1 cellular context compared by ENCODE assay signal in the genomic region with DNA sequence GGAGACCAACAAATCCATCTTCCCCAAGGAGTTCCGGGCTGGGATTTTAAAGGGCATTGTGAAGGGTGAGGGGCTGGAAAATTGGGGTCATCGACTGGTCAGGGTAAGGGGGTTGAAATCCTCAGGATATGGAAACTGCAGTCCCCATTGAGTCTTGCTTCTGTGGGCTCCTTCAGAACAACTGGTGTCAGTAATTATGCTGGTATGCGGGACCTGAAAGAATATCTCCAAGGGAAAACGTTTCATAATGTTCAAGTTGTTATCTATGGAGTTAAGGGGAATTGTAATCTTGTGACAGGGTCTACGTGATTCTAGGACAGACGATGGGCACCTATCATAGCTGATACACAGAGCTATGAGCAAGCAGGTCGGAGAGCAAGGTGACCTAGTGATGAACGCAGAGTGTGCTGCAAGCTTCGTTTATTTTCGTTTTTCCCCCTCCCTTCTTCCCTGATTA.
TF ChIP-seq lines count a peak whose summit lies in the region.

No MANE protein-coding gene starts in this region.

TF ChIP-seq in K562, 482 proteins besides CTCF, POLR2A, EP300 and RAD21:
- TF ChIP-seq LEF1 (IDR thresholded peaks at IDR 0.05) = 0 out of 2 replicates have a peak, but pooled peaks have one; percentile 30
- TF ChIP-seq CSDE1 (IDR thresholded peaks at IDR 0.05) = no peak
- TF ChIP-seq TEAD1 (CRISPR knock-in tag; IDR thresholded peaks at IDR 0.05) = 0 out of 4 replicates have a peak, but pooled peaks of 1 of the 2 experiments have one; percentile 39
- TF ChIP-seq ARID2 (IDR thresholded peaks at IDR 0.05) = 0 out of 2 replicates have a peak, but pooled peaks have one; percentile 19
- TF ChIP-seq, protein P1, sequence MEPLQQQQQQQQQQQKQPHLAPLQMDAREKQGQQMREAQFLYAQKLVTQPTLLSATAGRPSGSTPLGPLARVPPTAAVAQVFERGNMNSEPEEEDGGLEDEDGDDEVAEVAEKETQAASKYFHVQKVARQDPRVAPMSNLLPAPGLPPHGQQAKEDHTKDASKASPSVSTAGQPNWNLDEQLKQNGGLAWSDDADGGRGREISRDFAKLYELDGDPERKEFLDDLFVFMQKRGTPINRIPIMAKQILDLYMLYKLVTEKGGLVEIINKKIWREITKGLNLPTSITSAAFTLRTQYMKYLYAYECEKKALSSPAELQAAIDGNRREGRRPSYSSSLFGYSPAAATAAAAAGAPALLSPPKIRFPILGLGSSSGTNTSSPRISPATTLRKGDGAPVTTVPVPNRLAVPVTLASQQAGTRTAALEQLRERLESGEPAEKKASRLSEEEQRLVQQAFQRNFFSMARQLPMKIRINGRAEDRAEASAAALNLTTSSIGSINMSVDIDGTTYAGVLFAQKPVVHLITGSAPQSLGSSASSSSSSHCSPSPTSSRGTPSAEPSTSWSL (CRISPR knock-in tag; IDR thresholded peaks at IDR 0.05; ENCODE audit: borderline replicate concordance) = 0 out of 2 replicates have a peak, but pooled peaks have one; percentile 42
- no peak for TF ChIP-seq NFE2L1 (tag; IDR thresholded peaks at IDR 0.05; ENCODE audit: borderline replicate concordance, low read depth)
- TF ChIP-seq SP1 (CRISPR knock-in tag; IDR thresholded peaks at IDR 0.05) = no peak
- no peak for TF ChIP-seq PML (IDR thresholded peaks at IDR 0.05; ENCODE audit: low read length)
- TF ChIP-seq NFATC3 (IDR thresholded peaks at IDR 0.05) = 0 out of 2 replicates have a peak, but pooled peaks have one; percentile 53
- TF ChIP-seq, protein P2, sequence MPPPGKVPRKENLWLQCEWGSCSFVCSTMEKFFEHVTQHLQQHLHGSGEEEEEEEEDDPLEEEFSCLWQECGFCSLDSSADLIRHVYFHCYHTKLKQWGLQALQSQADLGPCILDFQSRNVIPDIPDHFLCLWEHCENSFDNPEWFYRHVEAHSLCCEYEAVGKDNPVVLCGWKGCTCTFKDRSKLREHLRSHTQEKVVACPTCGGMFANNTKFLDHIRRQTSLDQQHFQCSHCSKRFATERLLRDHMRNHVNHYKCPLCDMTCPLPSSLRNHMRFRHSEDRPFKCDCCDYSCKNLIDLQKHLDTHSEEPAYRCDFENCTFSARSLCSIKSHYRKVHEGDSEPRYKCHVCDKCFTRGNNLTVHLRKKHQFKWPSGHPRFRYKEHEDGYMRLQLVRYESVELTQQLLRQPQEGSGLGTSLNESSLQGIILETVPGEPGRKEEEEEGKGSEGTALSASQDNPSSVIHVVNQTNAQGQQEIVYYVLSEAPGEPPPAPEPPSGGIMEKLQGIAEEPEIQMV (tag; conservative IDR thresholded peaks at IDR 0.05; ENCODE audit: low read depth) = no peak
- TF ChIP-seq FOXM1 (IDR thresholded peaks at IDR 0.05; ENCODE audit: low read depth) = no peak
- 0 out of 2 replicates have a peak, but pooled peaks have one; percentile 1 for TF ChIP-seq FOXM1 (CRISPR knock-in tag; IDR thresholded peaks at IDR 0.05; ENCODE audit: low read depth)
- TF ChIP-seq, protein P3, sequence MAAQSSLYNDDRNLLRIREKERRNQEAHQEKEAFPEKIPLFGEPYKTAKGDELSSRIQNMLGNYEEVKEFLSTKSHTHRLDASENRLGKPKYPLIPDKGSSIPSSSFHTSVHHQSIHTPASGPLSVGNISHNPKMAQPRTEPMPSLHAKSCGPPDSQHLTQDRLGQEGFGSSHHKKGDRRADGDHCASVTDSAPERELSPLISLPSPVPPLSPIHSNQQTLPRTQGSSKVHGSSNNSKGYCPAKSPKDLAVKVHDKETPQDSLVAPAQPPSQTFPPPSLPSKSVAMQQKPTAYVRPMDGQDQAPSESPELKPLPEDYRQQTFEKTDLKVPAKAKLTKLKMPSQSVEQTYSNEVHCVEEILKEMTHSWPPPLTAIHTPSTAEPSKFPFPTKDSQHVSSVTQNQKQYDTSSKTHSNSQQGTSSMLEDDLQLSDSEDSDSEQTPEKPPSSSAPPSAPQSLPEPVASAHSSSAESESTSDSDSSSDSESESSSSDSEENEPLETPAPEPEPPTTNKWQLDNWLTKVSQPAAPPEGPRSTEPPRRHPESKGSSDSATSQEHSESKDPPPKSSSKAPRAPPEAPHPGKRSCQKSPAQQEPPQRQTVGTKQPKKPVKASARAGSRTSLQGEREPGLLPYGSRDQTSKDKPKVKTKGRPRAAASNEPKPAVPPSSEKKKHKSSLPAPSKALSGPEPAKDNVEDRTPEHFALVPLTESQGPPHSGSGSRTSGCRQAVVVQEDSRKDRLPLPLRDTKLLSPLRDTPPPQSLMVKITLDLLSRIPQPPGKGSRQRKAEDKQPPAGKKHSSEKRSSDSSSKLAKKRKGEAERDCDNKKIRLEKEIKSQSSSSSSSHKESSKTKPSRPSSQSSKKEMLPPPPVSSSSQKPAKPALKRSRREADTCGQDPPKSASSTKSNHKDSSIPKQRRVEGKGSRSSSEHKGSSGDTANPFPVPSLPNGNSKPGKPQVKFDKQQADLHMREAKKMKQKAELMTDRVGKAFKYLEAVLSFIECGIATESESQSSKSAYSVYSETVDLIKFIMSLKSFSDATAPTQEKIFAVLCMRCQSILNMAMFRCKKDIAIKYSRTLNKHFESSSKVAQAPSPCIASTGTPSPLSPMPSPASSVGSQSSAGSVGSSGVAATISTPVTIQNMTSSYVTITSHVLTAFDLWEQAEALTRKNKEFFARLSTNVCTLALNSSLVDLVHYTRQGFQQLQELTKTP (IDR thresholded peaks at IDR 0.05; ENCODE audit: low read depth in 1 of 2, partially characterized antibody in 2 of 2) = peak in 1 of 2 experiments; percentile 35
- TF ChIP-seq TRIM28 (IDR thresholded peaks at IDR 0.05) = no peak
- no peak for TF ChIP-seq ELF1 (tag; IDR thresholded peaks at IDR 0.05)
- 0 out of 2 replicates have a peak, but pooled peaks have one; percentile 35 for TF ChIP-seq GTF2E2 (tag; IDR thresholded peaks at IDR 0.05)
- peak; percentile 62; the same call in 1 of the 2 replicates for TF ChIP-seq MTA1 (IDR thresholded peaks at IDR 0.05; ENCODE audit: borderline replicate concordance)
- TF ChIP-seq NR2C2 (CRISPR knock-in tag; IDR thresholded peaks at IDR 0.05) = no peak
- 0 out of 2 replicates have a peak, but pooled peaks have one; percentile 59 for TF ChIP-seq NR2C2 (tag; IDR thresholded peaks at IDR 0.05)
- TF ChIP-seq, protein P4, sequence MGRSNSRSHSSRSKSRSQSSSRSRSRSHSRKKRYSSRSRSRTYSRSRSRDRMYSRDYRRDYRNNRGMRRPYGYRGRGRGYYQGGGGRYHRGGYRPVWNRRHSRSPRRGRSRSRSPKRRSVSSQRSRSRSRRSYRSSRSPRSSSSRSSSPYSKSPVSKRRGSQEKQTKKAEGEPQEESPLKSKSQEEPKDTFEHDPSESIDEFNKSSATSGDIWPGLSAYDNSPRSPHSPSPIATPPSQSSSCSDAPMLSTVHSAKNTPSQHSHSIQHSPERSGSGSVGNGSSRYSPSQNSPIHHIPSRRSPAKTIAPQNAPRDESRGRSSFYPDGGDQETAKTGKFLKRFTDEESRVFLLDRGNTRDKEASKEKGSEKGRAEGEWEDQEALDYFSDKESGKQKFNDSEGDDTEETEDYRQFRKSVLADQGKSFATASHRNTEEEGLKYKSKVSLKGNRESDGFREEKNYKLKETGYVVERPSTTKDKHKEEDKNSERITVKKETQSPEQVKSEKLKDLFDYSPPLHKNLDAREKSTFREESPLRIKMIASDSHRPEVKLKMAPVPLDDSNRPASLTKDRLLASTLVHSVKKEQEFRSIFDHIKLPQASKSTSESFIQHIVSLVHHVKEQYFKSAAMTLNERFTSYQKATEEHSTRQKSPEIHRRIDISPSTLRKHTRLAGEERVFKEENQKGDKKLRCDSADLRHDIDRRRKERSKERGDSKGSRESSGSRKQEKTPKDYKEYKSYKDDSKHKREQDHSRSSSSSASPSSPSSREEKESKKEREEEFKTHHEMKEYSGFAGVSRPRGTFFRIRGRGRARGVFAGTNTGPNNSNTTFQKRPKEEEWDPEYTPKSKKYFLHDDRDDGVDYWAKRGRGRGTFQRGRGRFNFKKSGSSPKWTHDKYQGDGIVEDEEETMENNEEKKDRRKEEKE (IDR thresholded peaks at IDR 0.05; ENCODE audit: borderline replicate concordance in 1 of 2, control insufficient read depth in 1 of 2, low read depth in 2 of 2, low read length in 1 of 2) = no peak
- no peak for TF ChIP-seq OTX1 (CRISPR knock-in tag; IDR thresholded peaks at IDR 0.05)
- TF ChIP-seq, protein P5, sequence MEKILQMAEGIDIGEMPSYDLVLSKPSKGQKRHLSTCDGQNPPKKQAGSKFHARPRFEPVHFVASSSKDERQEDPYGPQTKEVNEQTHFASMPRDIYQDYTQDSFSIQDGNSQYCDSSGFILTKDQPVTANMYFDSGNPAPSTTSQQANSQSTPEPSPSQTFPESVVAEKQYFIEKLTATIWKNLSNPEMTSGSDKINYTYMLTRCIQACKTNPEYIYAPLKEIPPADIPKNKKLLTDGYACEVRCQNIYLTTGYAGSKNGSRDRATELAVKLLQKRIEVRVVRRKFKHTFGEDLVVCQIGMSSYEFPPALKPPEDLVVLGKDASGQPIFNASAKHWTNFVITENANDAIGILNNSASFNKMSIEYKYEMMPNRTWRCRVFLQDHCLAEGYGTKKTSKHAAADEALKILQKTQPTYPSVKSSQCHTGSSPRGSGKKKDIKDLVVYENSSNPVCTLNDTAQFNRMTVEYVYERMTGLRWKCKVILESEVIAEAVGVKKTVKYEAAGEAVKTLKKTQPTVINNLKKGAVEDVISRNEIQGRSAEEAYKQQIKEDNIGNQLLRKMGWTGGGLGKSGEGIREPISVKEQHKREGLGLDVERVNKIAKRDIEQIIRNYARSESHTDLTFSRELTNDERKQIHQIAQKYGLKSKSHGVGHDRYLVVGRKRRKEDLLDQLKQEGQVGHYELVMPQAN (IDR thresholded peaks at IDR 0.05; ENCODE audit: borderline replicate concordance) = no peak
- TF ChIP-seq ZNF3 (CRISPR knock-in tag; IDR thresholded peaks at IDR 0.05) = no peak
- TF ChIP-seq NR2C1 (IDR thresholded peaks at IDR 0.05) = no peak
- TF ChIP-seq NR2C1 (tag; IDR thresholded peaks at IDR 0.05) = 0 out of 2 replicates have a peak, but pooled peaks have one; percentile 21
- no peak for TF ChIP-seq PTRF (tag; IDR thresholded peaks at IDR 0.05)
- TF ChIP-seq TEAD2 (tag; IDR thresholded peaks at IDR 0.05) = no peak
- 0 out of 2 replicates have a peak, but pooled peaks have one; percentile 23 for TF ChIP-seq SMARCE1 (IDR thresholded peaks at IDR 0.05)
- TF ChIP-seq HDGF (IDR thresholded peaks at IDR 0.05) = peak; percentile 86; the same call in 1 of the 2 replicates
- TF ChIP-seq, protein P6, sequence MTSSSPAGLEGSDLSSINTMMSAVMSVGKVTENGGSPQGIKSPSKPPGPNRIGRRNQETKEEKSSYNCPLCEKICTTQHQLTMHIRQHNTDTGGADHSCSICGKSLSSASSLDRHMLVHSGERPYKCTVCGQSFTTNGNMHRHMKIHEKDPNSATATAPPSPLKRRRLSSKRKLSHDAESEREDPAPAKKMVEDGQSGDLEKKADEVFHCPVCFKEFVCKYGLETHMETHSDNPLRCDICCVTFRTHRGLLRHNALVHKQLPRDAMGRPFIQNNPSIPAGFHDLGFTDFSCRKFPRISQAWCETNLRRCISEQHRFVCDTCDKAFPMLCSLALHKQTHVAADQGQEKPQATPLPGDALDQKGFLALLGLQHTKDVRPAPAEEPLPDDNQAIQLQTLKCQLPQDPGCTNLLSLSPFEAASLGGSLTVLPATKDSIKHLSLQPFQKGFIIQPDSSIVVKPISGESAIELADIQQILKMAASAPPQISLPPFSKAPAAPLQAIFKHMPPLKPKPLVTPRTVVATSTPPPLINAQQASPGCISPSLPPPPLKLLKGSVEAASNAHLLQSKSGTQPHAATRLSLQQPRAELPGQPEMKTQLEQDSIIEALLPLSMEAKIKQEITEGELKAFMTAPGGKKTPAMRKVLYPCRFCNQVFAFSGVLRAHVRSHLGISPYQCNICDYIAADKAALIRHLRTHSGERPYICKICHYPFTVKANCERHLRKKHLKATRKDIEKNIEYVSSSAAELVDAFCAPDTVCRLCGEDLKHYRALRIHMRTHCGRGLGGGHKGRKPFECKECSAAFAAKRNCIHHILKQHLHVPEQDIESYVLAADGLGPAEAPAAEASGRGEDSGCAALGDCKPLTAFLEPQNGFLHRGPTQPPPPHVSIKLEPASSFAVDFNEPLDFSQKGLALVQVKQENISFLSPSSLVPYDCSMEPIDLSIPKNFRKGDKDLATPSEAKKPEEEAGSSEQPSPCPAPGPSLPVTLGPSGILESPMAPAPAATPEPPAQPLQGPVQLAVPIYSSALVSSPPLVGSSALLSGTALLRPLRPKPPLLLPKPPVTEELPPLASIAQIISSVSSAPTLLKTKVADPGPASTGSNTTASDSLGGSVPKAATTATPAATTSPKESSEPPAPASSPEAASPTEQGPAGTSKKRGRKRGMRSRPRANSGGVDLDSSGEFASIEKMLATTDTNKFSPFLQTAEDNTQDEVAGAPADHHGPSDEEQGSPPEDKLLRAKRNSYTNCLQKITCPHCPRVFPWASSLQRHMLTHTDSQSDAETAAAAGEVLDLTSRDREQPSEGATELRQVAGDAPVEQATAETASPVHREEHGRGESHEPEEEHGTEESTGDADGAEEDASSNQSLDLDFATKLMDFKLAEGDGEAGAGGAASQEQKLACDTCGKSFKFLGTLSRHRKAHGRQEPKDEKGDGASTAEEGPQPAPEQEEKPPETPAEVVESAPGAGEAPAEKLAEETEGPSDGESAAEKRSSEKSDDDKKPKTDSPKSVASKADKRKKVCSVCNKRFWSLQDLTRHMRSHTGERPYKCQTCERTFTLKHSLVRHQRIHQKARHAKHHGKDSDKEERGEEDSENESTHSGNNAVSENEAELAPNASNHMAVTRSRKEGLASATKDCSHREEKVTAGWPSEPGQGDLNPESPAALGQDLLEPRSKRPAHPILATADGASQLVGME (CRISPR knock-in tag; IDR thresholded peaks at IDR 0.05) = 0 out of 2 replicates have a peak, but pooled peaks have one; percentile 21
- TF ChIP-seq PTBP1 (IDR thresholded peaks at IDR 0.05; ENCODE audit: low read depth, low read length) = no peak
- 0 out of 2 replicates have a peak, but pooled peaks have one; percentile 12 for TF ChIP-seq ARID1B (IDR thresholded peaks at IDR 0.05)
- 0 out of 4 replicates have a peak, but pooled peaks of 1 of the 2 experiments have one; percentile 76 for TF ChIP-seq ARNT (IDR thresholded peaks at IDR 0.05)
- TF ChIP-seq ZFP30 (CRISPR knock-in tag; IDR thresholded peaks at IDR 0.05; ENCODE audit: borderline replicate concordance) = no peak
- no peak; the same call in 1 of the 2 replicates for TF ChIP-seq ADNP (tag; IDR thresholded peaks at IDR 0.05)
